ENCODE assay signal across 6 cellular contexts in the genomic region with DNA sequence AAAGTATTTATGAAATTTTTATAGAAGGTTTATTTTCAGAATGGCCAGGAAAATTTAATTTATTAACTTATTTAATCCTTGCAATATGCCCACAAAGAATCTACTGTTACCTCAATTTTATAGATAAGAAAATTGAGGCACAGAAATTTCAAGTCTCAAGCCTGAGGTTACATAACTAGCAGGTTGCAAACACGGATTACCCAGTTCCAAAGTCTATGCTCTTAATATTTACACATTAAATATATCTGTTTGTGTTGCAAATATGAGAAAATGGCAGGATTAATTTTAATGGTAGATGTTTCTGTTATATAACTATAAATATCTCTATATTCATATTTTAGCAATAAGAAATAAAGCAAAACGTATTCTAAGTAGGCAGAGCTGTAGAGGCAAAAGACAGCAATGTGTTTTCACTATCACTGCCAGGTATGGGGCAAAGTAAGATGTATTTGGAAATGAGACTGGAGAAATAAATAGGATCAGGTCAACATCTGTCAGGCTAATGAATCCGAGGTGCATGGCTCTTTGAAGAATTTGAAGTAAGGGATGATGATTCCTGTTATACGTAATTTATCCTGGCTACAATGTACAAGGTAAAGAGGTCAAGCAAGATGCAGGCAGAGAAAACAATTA.
"Had no signal": no experiment of that assay in that cellular context is flagged by ENCODE, and none has a peak within 500 bp of the region (broad histone marks: within the 10 kb centered on the region; RNA-seq: fewer than 3 reads in every experiment).

No MANE protein-coding gene starts in this region.

- H3K4me1 Mint-ChIP-seq: IgD-negative memory B cell had no signal

- H3K4me3 Mint-ChIP-seq: H9, IgD-negative memory B cell had no signal

- H3K27me3 Mint-ChIP-seq: IgD-negative memory B cell had no signal

- DNase-seq: GM23248, GOT3, H9, HCEC 1CT, KBM-7 had no signal

- H3K27ac ChIP-seq: GM23248 had no signal

- H3K4me3 ChIP-seq: GM23248 had no signal

- H3K27ac Mint-ChIP-seq: H9, IgD-negative memory B cell had no signal

- H3K9me3 Mint-ChIP-seq: H9 had no signal
